8 cellular contexts compared by ENCODE assay signal in the genomic region with DNA sequence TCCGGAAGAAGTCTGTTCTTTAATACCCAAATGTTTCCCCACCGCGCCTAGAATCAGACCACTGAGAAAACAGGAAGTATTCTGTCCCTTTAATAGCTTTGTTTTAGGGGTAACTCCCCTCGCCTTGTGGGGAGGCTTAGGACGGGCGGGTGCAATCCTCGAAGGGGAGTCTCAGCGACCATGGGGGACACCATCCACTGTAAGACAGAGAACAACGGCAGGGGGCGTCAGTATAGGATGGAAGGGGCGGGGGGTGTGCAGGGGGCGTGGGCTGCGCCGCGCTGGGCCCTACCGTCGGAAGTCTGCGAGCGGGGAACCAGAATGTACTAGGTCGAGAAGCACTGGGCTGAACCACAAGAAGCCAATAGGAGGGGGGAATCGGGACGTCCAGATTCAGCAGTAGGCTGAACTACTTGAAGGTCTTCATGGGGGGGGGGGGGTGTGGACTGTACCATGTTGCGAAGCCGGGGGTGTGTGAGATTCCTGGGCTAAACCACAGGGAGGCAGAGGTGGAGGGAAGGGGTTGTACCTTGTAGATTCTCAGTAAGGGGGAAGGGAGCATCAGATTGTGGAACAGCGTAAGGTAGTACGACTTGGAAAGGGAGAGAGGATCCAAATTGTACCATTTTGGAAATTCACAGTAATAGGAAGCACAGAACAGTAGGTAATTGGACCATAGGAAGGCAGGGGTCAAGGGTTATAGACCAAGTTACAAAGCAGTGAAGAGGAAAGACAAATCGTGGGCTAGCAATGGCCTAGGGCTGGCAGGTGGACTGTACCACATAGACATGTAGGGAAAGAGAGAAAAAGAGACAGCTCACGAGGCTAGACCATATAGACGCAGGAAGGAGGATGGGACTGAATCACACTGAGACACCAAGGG. TPM values are rescaled to one million over a fixed set of nuclear protein-coding genes. Genes with fewer than 3 reads are reported as not detected.
A peak's percentile ranks its signal among the peaks of the same experiment; 100 is the strongest.
DNase-seq lines count a peak whose midpoint lies in the region; ATAC-seq and TF ChIP-seq lines count a peak whose summit lies in the region.

No MANE protein-coding gene starts in this region.

- H3K27ac ChIP-seq in ACC112 (ENCODE audit: low read depth, low read length) = peak overlapping the region; percentile 73

- H3K79me2 ChIP-seq in ACC112 (ENCODE audit: control insufficient read depth, insufficient read depth, low read length, unreplicated experiment) = no peaks in the 10 kb centered on the region

- H3K4me1 ChIP-seq in ACC112 (ENCODE audit: control insufficient read depth, insufficient read depth, low read length, unreplicated experiment) = peaks cover 18% of the 10 kb centered on the region

- H3K4me1 Mint-ChIP-seq in chondrocyte (ENCODE audit: low read depth) = peaks cover 41% of the 10 kb centered on the region

- DNase-seq in NCI-H345 treated with DMSO at 0.1 percent for 48 hours (lab: John Stamatoyannopoulos, UW; ENCODE audit: unreplicated experiment) (peak; percentile 37), chondrocyte (ENCODE audit: low spot score) (no peak), kidney tubule cell (ENCODE audit: low spot score) (peak; percentile 84)
- DNase-seq in activated CD4-positive, CD25-positive, alpha-beta regulatory T cell treated with anti-CD3 and anti-CD28 coated beads, Interleukin-2, amount 50 U/mL, for 72 hours = peak; percentile 69
- DNase-seq in stimulated activated CD4-positive, alpha-beta T cell treated with anti-CD3 and anti-CD28 coated beads, Interleukin-15, amount 100 ng/mL, for 48 hours (ENCODE audit: low read depth in 2 of 2) = peak; percentile 68 to 78

- H3K36me3 Mint-ChIP-seq in chondrocyte (ENCODE audit: low read depth) = no peaks in the 10 kb centered on the region

- H3K27ac Mint-ChIP-seq in chondrocyte (ENCODE audit: unreplicated experiment) = peak overlapping the region; percentile 100

- H3K4me3 ChIP-seq in ACC112 (ENCODE audit: low read depth, low read length) = peak overlapping the region; percentile 81

- no peaks in the 10 kb centered on the region for H3K36me3 ChIP-seq in ACC112 (ENCODE audit: insufficient read depth, low read length)

- TF ChIP-seq CTCF in chondrocyte (IDR thresholded peaks at IDR 0.05) = peak; percentile 58

- H3K9me3 Mint-ChIP-seq in chondrocyte (ENCODE audit: low read depth) = no peaks in the 10 kb centered on the region

- no peaks in the 10 kb centered on the region; the same call in 1 of the 2 replicates for H3K27me3 ChIP-seq in ACC112 (ENCODE audit: insufficient read depth, low read length)

- peak overlapping the region; percentile 84 for H2AFZ ChIP-seq in ACC112 (ENCODE audit: low read length, unreplicated experiment)

- H3K27me3 Mint-ChIP-seq in chondrocyte (ENCODE audit: low read depth) = no peaks in the 10 kb centered on the region

- ATAC-seq in GM18858 (IDR thresholded peaks at IDR 0.05; ENCODE audit: unreplicated experiment) (peak; percentile 1), HG03175 (IDR thresholded peaks at IDR 0.05; ENCODE audit: unreplicated experiment) (peak; percentile 14)

- peak overlapping the region; percentile 94 for H3K4me3 Mint-ChIP-seq in chondrocyte (ENCODE audit: unreplicated experiment)

RNA-seq across cellular contexts. Expression of a gene that starts 1.0 kb away (rescaled TPM):
- 2.1 to 6.2 TPM (median 3.9 TPM) in 3 replicates for total RNA-seq in chondrocyte

RNA-seq across cellular contexts. Expression of a gene that starts 7.8 kb away (rescaled TPM):
- total RNA-seq in chondrocyte = 8.1 to 14.1 TPM (median 9.1 TPM) in 3 replicates

RNA-seq across cellular contexts. Expression of a gene that starts 18.9 kb away (rescaled TPM):
- total RNA-seq in chondrocyte = 18.6 to 26.5 TPM (median 20.7 TPM) in 3 replicates

RNA-seq across cellular contexts. Expression of a gene that starts 19.2 kb away (rescaled TPM):
- total RNA-seq in chondrocyte = 727 to 753 TPM (median 751 TPM) in 3 replicates

RNA-seq across cellular contexts. Expression of a gene that starts 23.3 kb away (rescaled TPM):
- 0.38 to 0.77 TPM (median 0.67 TPM) in 3 replicates for total RNA-seq in chondrocyte
